1 cellular context compared by ENCODE assay signal in the genomic region with DNA sequence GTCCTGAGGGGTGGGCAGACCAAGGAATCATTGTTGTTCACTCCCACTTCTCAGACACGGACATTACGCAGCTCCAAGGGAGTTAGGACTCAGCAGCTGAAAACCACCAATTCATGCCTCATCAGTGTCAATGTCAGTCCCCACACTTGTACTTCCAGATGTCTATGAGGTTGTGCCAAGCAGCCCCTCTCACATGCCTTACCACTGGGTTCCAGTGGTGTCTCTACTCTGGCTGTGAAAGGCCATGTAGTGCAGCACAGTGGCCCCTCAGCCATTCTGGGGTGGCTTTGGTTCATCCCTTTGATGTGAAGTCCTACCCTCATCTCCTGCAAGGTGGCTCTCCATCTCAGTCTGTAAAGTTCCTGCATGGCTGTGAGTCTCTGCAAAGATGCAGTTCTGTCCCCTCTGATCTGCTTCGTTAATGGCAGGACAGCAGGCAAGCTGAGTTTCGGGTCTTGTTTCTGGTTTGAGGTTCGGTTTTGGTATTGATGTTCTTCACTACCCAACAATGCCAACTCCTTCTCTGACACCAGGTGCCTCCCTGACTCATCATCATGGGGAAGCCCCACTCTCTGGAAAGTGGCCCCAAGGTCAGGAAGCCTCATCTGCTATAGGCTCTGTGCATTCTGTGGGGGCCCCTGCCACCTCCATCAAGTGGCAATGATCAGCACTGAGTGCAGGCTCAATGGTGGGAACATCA.
TF ChIP-seq lines count a peak whose summit lies in the region.

No MANE protein-coding gene starts in this region.

TF ChIP-seq in IMR-90, 13 proteins besides CTCF, POLR2A, EP300 and RAD21:
- TF ChIP-seq, protein P1, sequence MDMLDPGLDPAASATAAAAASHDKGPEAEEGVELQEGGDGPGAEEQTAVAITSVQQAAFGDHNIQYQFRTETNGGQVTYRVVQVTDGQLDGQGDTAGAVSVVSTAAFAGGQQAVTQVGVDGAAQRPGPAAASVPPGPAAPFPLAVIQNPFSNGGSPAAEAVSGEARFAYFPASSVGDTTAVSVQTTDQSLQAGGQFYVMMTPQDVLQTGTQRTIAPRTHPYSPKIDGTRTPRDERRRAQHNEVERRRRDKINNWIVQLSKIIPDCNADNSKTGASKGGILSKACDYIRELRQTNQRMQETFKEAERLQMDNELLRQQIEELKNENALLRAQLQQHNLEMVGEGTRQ (IDR thresholded peaks at IDR 0.05; ENCODE audit: low read depth, low read length) = no peak
- TF ChIP-seq, protein P2, sequence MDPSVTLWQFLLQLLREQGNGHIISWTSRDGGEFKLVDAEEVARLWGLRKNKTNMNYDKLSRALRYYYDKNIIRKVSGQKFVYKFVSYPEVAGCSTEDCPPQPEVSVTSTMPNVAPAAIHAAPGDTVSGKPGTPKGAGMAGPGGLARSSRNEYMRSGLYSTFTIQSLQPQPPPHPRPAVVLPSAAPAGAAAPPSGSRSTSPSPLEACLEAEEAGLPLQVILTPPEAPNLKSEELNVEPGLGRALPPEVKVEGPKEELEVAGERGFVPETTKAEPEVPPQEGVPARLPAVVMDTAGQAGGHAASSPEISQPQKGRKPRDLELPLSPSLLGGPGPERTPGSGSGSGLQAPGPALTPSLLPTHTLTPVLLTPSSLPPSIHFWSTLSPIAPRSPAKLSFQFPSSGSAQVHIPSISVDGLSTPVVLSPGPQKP (IDR thresholded peaks at IDR 0.05; ENCODE audit: borderline replicate concordance, low read depth, low read length) = no peak
- TF ChIP-seq NFE2L2 (IDR thresholded peaks at IDR 0.05; ENCODE audit: low read depth, low read length) = no peak
- no peak for TF ChIP-seq SMC3 (IDR thresholded peaks at IDR 0.05; ENCODE audit: low read depth, low read length)
- no peak for TF ChIP-seq FOS (IDR thresholded peaks at IDR 0.05; ENCODE audit: low read depth, low read length)
- no peak for TF ChIP-seq RCOR1 (IDR thresholded peaks at IDR 0.05; ENCODE audit: insufficient replicate concordance, low read length)
- no peak for TF ChIP-seq CHD1 (IDR thresholded peaks at IDR 0.05; ENCODE audit: low read depth, low read length)
